11 cellular contexts compared by ENCODE assay signal in the genomic region with DNA sequence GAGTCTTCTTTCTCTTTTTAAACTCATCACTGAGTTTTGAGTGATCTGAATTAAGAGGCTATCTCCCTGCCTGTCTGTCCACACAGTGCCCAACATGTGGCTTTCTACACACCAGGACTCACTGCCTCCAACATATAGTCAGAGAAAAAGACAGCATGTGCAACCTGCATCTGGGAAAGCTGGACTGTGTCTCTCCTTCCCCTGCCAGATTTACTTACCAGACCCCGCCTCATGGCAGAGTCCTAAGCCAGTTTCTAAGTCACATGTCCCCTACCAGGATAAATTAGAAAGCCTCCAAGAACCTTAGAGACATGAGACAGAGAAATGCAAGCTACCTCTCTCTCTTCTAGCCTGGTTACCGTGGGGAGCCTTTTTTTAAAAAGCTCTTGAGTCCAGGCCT. TPM values are rescaled to one million over a fixed set of nuclear protein-coding genes. Genes with fewer than 3 reads are reported as not detected.
DNase-seq lines count a peak whose midpoint lies in the region; ATAC-seq, FAIRE-seq and TF ChIP-seq lines count a peak whose summit lies in the region.
"Had no signal": no experiment of that assay in that cellular context is flagged by ENCODE, and none has a peak within 500 bp of the region (broad histone marks: within the 10 kb centered on the region; RNA-seq: fewer than 3 reads in every experiment).

No MANE protein-coding gene starts in this region.

- TF ChIP-seq CTCF in A549 (IDR thresholded peaks at IDR 0.05) = no peak
- no peak for TF ChIP-seq CTCF in H1 (IDR thresholded peaks at IDR 0.05; ENCODE audit: control extremely low read depth in 1 of 3, insufficient read depth in 1 of 3, low read depth in 1 of 3, low read length in 3 of 3)
- no peak for TF ChIP-seq CTCF in osteocyte (IDR thresholded peaks at IDR 0.05)

- H2BK20ac ChIP-seq in H1 (ENCODE audit: low read length) = no peak overlapping the region; the same call in 1 of the 2 replicates

- H3K9ac ChIP-seq in H1 (replicated peaks in 1 of 4; ENCODE audit: extremely low read depth in 1 of 4, low read depth in 3 of 4, low read length in 3 of 4) = no peak overlapping the region

- H3K9me3 ChIP-seq in A549 (no peaks in the 10 kb centered on the region), H1 (ENCODE audit: insufficient read depth in 2 of 2, low read depth in 1 of 2, low read length in 1 of 2) (no peaks in the 10 kb centered on the region)

- H2BK5ac ChIP-seq in H1 (ENCODE audit: low read depth, low read length) = no peak overlapping the region

- H4K91ac ChIP-seq in H1 (replicated peaks; ENCODE audit: insufficient read length, low read length) = no peak overlapping the region

- H2BK12ac ChIP-seq in H1 (ENCODE audit: low read depth, low read length) = no peak overlapping the region

- CTCF ChIA-PET in A549 (lab: Yijun Ruan, JAX) = interaction anchor here (0.8 to 59.0 kb wide), 5 partner anchors 10 to 80 kb away, joined by 3 to 1532 read pairs (median 15); no protein-coding TSS in a partner anchor
- CTCF ChIA-PET in H1 (lab: Charles Lee; ENCODE audit: partially characterized antibody) = interaction anchor here (1.3 to 58.8 kb wide), 7 partner anchors 9 to 79 kb away, joined by 4 to 2001 read pairs (median 18); no protein-coding TSS in a partner anchor

- H4K20me1 ChIP-seq in H1 (replicated peaks in 1 of 2; ENCODE audit: control insufficient read depth in 1 of 2, insufficient read depth in 2 of 2, low read length in 2 of 2) = peaks cover 2 to 6% of the 10 kb centered on the region in 2 experiments

- H3K4me1 ChIP-seq in A549 = peaks cover 66% of the 10 kb centered on the region
- peaks cover 0 to 33% (median 24%) of the 10 kb centered on the region in 4 experiments; a peak in 6 of 7 replicates for H3K4me1 ChIP-seq in H1 (replicated peaks in 1 of 4; ENCODE audit: control insufficient read depth in 3 of 4, insufficient read depth in 4 of 4, low read length in 3 of 4)

- H3K4me3 ChIP-seq in A549 (no peak overlapping the region), H1 (ENCODE audit: extremely low read depth in 1 of 4, insufficient read depth in 2 of 4, low read depth in 3 of 4, low read length in 4 of 4) (no peak overlapping the region)

- no peak overlapping the region for H3K56ac ChIP-seq in H1 (replicated peaks; ENCODE audit: insufficient read length, low read depth, low read length)

- peak overlapping the region; percentile 98 for H3K27ac Mint-ChIP-seq in osteocyte (ENCODE audit: unreplicated experiment)
- H3K27ac Mint-ChIP-seq: WTC11 had no signal

- FAIRE-seq in A549 (lab: Jason Lieb, UNC) (no peak), H1 (lab: Jason Lieb, UNC) (no peak)
- FAIRE-seq: small intestine had no signal

- no peak overlapping the region for H3K23ac ChIP-seq in H1 (ENCODE audit: insufficient read length)

- H4K5ac ChIP-seq in H1 (ENCODE audit: insufficient read length, low read depth, low read length) = no peak overlapping the region

- no peaks in the 10 kb centered on the region for H3K27me3 Mint-ChIP-seq in osteocyte (ENCODE audit: unreplicated experiment)

- POLR2A ChIA-PET in A549 (lab: Yijun Ruan, JAX) (no interaction called here), H1 (lab: Charles Lee; ENCODE audit: partially characterized antibody) (interaction anchor here (1.7 to 29.3 kb wide), 4 partner anchors 11 to 41 kb away, joined by 6 to 480 read pairs (median 14); no protein-coding TSS in a partner anchor)

- no peaks in the 10 kb centered on the region for H3K9me3 Mint-ChIP-seq in osteocyte (ENCODE audit: unreplicated experiment)
- H3K9me3 Mint-ChIP-seq: WTC11 had no signal

- TF ChIP-seq EP300 in A549 (IDR thresholded peaks at IDR 0.05) = no peak
- TF ChIP-seq EP300 in Ishikawa (IDR thresholded peaks at IDR 0.05; ENCODE audit: borderline replicate concordance) = no peak
- TF ChIP-seq EP300 in H1 (IDR thresholded peaks at IDR 0.05; ENCODE audit: borderline replicate concordance in 1 of 2, low read depth in 2 of 2, low read length in 2 of 2) = no peak

- peaks cover 9% of the 10 kb centered on the region for H3K23me2 ChIP-seq in H1 (ENCODE audit: low read depth, low read length)

- H3K79me1 ChIP-seq in H1 (ENCODE audit: low read depth, low read length) = peaks cover 4% of the 10 kb centered on the region

- H4K8ac ChIP-seq in H1 (ENCODE audit: extremely low read depth, insufficient read depth, low read length) = no peak overlapping the region; the same call in 1 of the 2 replicates

- TF ChIP-seq POLR2A in A549 (IDR thresholded peaks at IDR 0.05; ENCODE audit: low read length) = no peak
- no peak for TF ChIP-seq POLR2A in H1 (IDR thresholded peaks at IDR 0.05; ENCODE audit: control extremely low read depth in 1 of 2, low read depth in 2 of 2, low read length in 2 of 2)

- H3K4me1 Mint-ChIP-seq in osteocyte (ENCODE audit: unreplicated experiment) = peaks cover 68% of the 10 kb centered on the region

- peak overlapping the region; percentile 7; the same call in 1 of the 2 replicates for H3K18ac ChIP-seq in H1 (ENCODE audit: extremely low read depth, low read length)

- no peaks in the 10 kb centered on the region for H3K36me3 ChIP-seq in H1 (ENCODE audit: control insufficient read depth in 2 of 4, insufficient read depth in 4 of 4, low read length in 3 of 4)

- no peak overlapping the region for H2BK120ac ChIP-seq in H1 (replicated peaks; ENCODE audit: low read depth, low read length)

- H3K4ac ChIP-seq in H1 (replicated peaks; ENCODE audit: insufficient read length, low read depth, low read length) = no peak overlapping the region

- no peak overlapping the region; the same call in 2 of the 3 replicates for H3K4me2 ChIP-seq in A549
- H3K4me2 ChIP-seq in H1 (ENCODE audit: insufficient read depth in 1 of 2, low read depth in 2 of 2, low read length in 2 of 2) = no peak overlapping the region

- 88% methylated on average over 2 of the region's 2 CpGs for WGBS in A549 (ENCODE audit: missing lambda C conversion rate)
- 50% methylated on average over 2 of the region's 2 CpGs; no CpG with 5 or more reads in 1 of the 2 experiments for WGBS in H1 (ENCODE audit: extremely low coverage in 1 of 2, insufficient coverage in 1 of 2, insufficient read length in 1 of 2, insufficient replicate concordance in 2 of 2, low coverage in 1 of 2, low lambda C conversion rate in 2 of 2, missing lambda C conversion rate in 1 of 2), 2 experiments

- H3K27me3 ChIP-seq in H1 (replicated peaks in 1 of 4; ENCODE audit: control insufficient read depth in 3 of 4, extremely low read depth in 1 of 4, insufficient read depth in 3 of 4, low read length in 3 of 4) = no peaks in the 10 kb centered on the region; a peak in 2 of 7 replicates

- H3K79me2 ChIP-seq in H1 (ENCODE audit: control insufficient read depth in 1 of 2, insufficient read depth in 2 of 2, low read length in 2 of 2) = peaks cover 0 to 21% of the 10 kb centered on the region in 2 experiments; a peak in 2 of 4 replicates

- no peak overlapping the region for H2AFZ ChIP-seq in H1 (ENCODE audit: low read length)

- DNase-seq in A549 (ENCODE audit: low read depth in 1 of 2, low spot score in 1 of 2) = no peak
- DNase-seq in H1 (ENCODE audit: low read depth in 1 of 2, low spot score in 2 of 2) = no peak
- no peak for DNase-seq in osteocyte (ENCODE audit: extremely low spot score, unreplicated experiment)
- no peak for DNase-seq in SIG-M5 treated with dmso at 0.1 percent for 504 hours (lab: John Stamatoyannopoulos, UW; ENCODE audit: unreplicated experiment)
- DNase-seq in amygdala (lab: John Stamatoyannopoulos, UW) = no peak
- no peak for DNase-seq in mucosa of gallbladder (ENCODE audit: low spot score)
- DNase-seq: small intestine had no signal

- no peaks in the 10 kb centered on the region for H3K36me3 Mint-ChIP-seq in osteocyte (ENCODE audit: unreplicated experiment)
- H3K36me3 Mint-ChIP-seq: WTC11 had no signal

- peak overlapping the region; percentile 96 to 100; a peak in 5 of 6 replicates for H3K27ac ChIP-seq in A549
- no peak overlapping the region for H3K27ac ChIP-seq in H1 (ENCODE audit: low read depth, low read length)

- TF ChIP-seq RAD21 in A549 (conservative IDR thresholded peaks at IDR 0.05 in 1 of 2, IDR thresholded peaks at IDR 0.05 in 1 of 2) (no peak), Ishikawa (IDR thresholded peaks at IDR 0.05; ENCODE audit: low read depth) (no peak), H1 (IDR thresholded peaks at IDR 0.05 in 1 of 2, conservative IDR thresholded peaks at IDR 0.05 in 1 of 2; ENCODE audit: low read depth in 2 of 2, low read length in 2 of 2) (no peak)

- no peak overlapping the region for H2AK5ac ChIP-seq in H1 (ENCODE audit: low read depth, low read length)

- H3K4me3 Mint-ChIP-seq in osteocyte (ENCODE audit: unreplicated experiment) = no peak overlapping the region
- H3K4me3 Mint-ChIP-seq: CD14-positive monocyte, WTC11 had no signal

- H3K14ac ChIP-seq in H1 (ENCODE audit: insufficient read length) = no peak overlapping the region

- no peak overlapping the region; the same call in 1 of the 2 replicates for H2BK15ac ChIP-seq in H1 (ENCODE audit: low read length)

- ATAC-seq in A549 = no peak
- ATAC-seq in GM21825 (IDR thresholded peaks at IDR 0.05; ENCODE audit: unreplicated experiment) = no peak
- ATAC-seq: WTC11 had no signal

RNA-seq across cellular contexts. Expression of a gene that starts 2.7 kb away (rescaled TPM):
- 17.2 and 20.8 TPM in 2 replicates for polyA plus RNA-seq in A549 (2011; rRNA removed)
- 42.9 and 56.8 TPM in 2 replicates for polyA plus RNA-seq in A549 (2012; cell fraction: cytosol; rRNA removed)
- 170 and 171 TPM in 2 replicates for polyA plus RNA-seq in A549 (2012; cell fraction: nucleus; rRNA removed)
- polyA plus RNA-seq in A549 (2017; fragmentation: RNase III; extraction: RNeasy Plus Mini Kit Qiagen cat#74134 plus additional on column Dnase treatment) = 34.1 to 38.9 TPM (median 36.0 TPM) in 3 replicates
- polyA minus RNA-seq in A549 (2011; rRNA and poly(A)+ RNA removed) = 20.2 and 26.1 TPM in 2 replicates
- total RNA-seq in H1 (2021; fragmentation: NEBNext Ultra II Directional; extraction: Animal tissue kit (Norgen Biotek cat#: 25700)) = 82.0 and 84.9 TPM in 2 replicates
- polyA plus RNA-seq in H1 (2011; rRNA removed) = 25.5 and 52.0 TPM in 2 replicates
- 27.2 TPM for polyA plus RNA-seq in H1 (2011; cell fraction: cytosol; rRNA removed)
- 208 TPM for polyA plus RNA-seq in H1 (2011; cell fraction: nucleus; rRNA removed)
- polyA plus RNA-seq in H1 (2012, experiment 1 of 2) = 46.5 to 68.3 TPM (median 65.5 TPM) in 4 replicates
- 57.8 TPM for polyA plus RNA-seq in H1 (2012, experiment 2 of 2)
- 40.9 TPM for polyA plus RNA-seq in H1 (2013, experiment 1 of 2)
- 38.9 TPM for polyA plus RNA-seq in H1 (2013, experiment 2 of 2)
- 11.6 and 23.5 TPM in 2 replicates for polyA minus RNA-seq in H1 (2011; rRNA and poly(A)+ RNA removed)
- polyA minus RNA-seq in H1 (2011; cell fraction: cytosol; rRNA and poly(A)+ RNA removed) = 27.2 TPM
- polyA minus RNA-seq in H1 (2011; cell fraction: nucleus; rRNA and poly(A)+ RNA removed) = 48.1 TPM
- 114 and 120 TPM in 2 replicates for total RNA-seq in osteocyte
- 120 TPM for total RNA-seq in mucosa of gallbladder

RNA-seq across cellular contexts. Expression of a gene that starts 49.3 kb away (rescaled TPM):
- 25.1 and 27.3 TPM in 2 replicates for polyA plus RNA-seq in A549 (2011; rRNA removed)
- polyA plus RNA-seq in A549 (2012; cell fraction: cytosol; rRNA removed) = 27.5 and 39.0 TPM in 2 replicates
- 43.0 and 43.8 TPM in 2 replicates for polyA plus RNA-seq in A549 (2012; cell fraction: nucleus; rRNA removed)
- polyA plus RNA-seq in A549 (2017; fragmentation: RNase III; extraction: RNeasy Plus Mini Kit Qiagen cat#74134 plus additional on column Dnase treatment) = 32.6 to 35.2 TPM (median 33.3 TPM) in 3 replicates
- polyA minus RNA-seq in A549 (2011; rRNA and poly(A)+ RNA removed) = 37.7 and 42.9 TPM in 2 replicates
- total RNA-seq in H1 (2021; fragmentation: NEBNext Ultra II Directional; extraction: Animal tissue kit (Norgen Biotek cat#: 25700)) = 14.0 and 14.1 TPM in 2 replicates
- 9.5 and 12.1 TPM in 2 replicates for polyA plus RNA-seq in H1 (2011; rRNA removed)
- 9.6 TPM for polyA plus RNA-seq in H1 (2011; cell fraction: cytosol; rRNA removed)
- polyA plus RNA-seq in H1 (2011; cell fraction: nucleus; rRNA removed) = 16.1 TPM
- 8.3 to 11.4 TPM (median 10.2 TPM) in 4 replicates for polyA plus RNA-seq in H1 (2012, experiment 1 of 2)
- 8.6 TPM for polyA plus RNA-seq in H1 (2012, experiment 2 of 2)
- 9.4 TPM for polyA plus RNA-seq in H1 (2013, experiment 1 of 2)
- 10.8 TPM for polyA plus RNA-seq in H1 (2013, experiment 2 of 2)
- polyA minus RNA-seq in H1 (2011; rRNA and poly(A)+ RNA removed) = 7.2 and 7.3 TPM in 2 replicates
- 6.8 TPM for polyA minus RNA-seq in H1 (2011; cell fraction: cytosol; rRNA and poly(A)+ RNA removed)
- 7.3 TPM for polyA minus RNA-seq in H1 (2011; cell fraction: nucleus; rRNA and poly(A)+ RNA removed)
- 21.2 and 21.6 TPM in 2 replicates for total RNA-seq in osteocyte
- total RNA-seq in mucosa of gallbladder = 73.1 TPM
